In the genomic region with DNA sequence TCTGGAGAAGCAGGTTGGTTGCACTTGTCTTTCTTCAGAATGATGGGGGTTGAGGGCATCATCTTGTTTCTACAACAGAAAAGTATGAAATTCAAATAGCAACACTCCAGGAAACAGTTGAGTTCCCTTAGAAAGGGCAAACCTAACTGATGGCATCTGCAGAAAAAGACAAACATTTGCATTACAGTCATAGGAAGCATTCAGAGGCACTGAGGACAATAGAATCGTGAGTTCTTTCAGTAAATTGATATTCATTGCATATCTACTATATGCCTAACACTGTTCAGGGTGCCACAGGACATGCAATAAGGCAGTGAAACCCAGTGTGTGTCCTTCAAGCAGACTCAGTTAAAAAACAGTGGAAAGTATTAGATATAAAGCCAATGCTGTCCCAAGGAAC, we compare ENCODE assay signal across 1 cellular context.
TF ChIP-seq lines count a peak whose summit lies in the region.

No MANE protein-coding gene starts in this region.

TF ChIP-seq in H1, 55 proteins besides CTCF, POLR2A, EP300 and RAD21 (continued from another document):
- TF ChIP-seq, protein P1, sequence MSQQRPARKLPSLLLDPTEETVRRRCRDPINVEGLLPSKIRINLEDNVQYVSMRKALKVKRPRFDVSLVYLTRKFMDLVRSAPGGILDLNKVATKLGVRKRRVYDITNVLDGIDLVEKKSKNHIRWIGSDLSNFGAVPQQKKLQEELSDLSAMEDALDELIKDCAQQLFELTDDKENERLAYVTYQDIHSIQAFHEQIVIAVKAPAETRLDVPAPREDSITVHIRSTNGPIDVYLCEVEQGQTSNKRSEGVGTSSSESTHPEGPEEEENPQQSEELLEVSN (IDR thresholded peaks at IDR 0.05): no peak
